32 cellular contexts compared by ENCODE assay signal in the genomic region with DNA sequence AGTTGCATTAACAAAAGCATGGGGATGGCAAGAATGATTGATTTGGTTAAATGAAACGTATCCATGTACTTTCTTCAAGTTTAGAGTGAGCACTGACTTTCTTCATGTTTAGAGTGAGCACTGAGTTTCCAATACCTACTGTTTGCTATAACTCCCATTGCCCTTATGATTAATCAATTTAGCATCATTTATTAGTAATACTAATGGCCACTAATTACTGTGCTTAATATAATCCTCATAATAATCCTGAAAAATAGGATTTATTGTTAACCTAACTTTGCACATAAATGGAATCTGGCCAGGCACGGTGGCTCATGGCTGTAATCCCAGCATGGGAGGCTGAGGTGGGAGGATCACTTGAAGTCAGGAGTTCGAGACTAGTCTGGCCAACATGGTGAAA. TPM values are rescaled to one million over a fixed set of nuclear protein-coding genes. Genes with fewer than 3 reads are reported as not detected.
"Had no signal": no experiment of that assay in that cellular context is flagged by ENCODE, and none has a peak within 500 bp of the region (broad histone marks: within the 10 kb centered on the region; RNA-seq: fewer than 3 reads in every experiment).

No MANE protein-coding gene starts in this region.

- H3K4me3 ChIP-seq: ascending aorta, cardiac muscle cell, SJCRH30, SK-N-MC had no signal

- H3K9me3 ChIP-seq: ascending aorta, SJCRH30 had no signal

- DNase-seq: activated CD4-positive, alpha-beta memory T cell treated with anti-CD3 and anti-CD28 coated beads, Interleukin-2, amount 10 ng/mL, durations not matched to agents 7 days and 5 days; activated CD4-positive, alpha-beta T cell treated with anti-CD3 and anti-CD28 coated beads for 1 hour; activated CD4-positive, alpha-beta T cell treated with anti-CD3 and anti-CD28 coated beads for 48 hours; activated CD4-positive, CD25-positive, alpha-beta regulatory T cell; activated CD8-positive, alpha-beta memory T cell treated with anti-CD3 and anti-CD28 coated beads for 24 hours; activated CD8-positive, alpha-beta memory T cell treated with anti-CD3 and anti-CD28 coated beads, Interleukin-2, amount 10 ng/mL, durations not matched to agents 7 days and 5 days; activated effector memory CD4-positive, alpha-beta T cell treated with anti-CD3 and anti-CD28 coated beads, Interleukin-2, amount 50 U/mL, for 16 hours; activated naive CD4-positive, alpha-beta T cell; activated naive CD4-positive, alpha-beta T cell treated with anti-CD3 and anti-CD28 coated beads, Interleukin-2, amount 50 U/mL, for 16 hours; activated naive CD8-positive, alpha-beta T cell treated with anti-CD3 and anti-CD28 coated beads for 36 hours; activated T-cell treated with anti-CD3 and anti-CD28 coated beads, Interleukin-2, amount 50 U/mL, for 1 hour; activated T-cell treated with anti-CD3 and anti-CD28 coated beads, Interleukin-2, amount 50 U/mL, for 72 hours; amygdala; Karpas-422; NCI-H1048; NCI-H1105 treated with DMSO at 0.1 percent for 48 hours; NCI-H1436; NCI-H1694; NCI-H1930; NCI-H2081 treated with DMSO at 0.1 percent for 48 hours; NCI-H226; NCI-H524 treated with DMSO at 0.1 percent for 48 hours; SHP77; SJCRH30; T1000; WERI-Rb-1 had no signal

- ATAC-seq: activated CD8-positive, alpha-beta memory T cell treated with anti-CD3 and anti-CD28 coated beads, Interleukin-2, amount 10 ng/mL, durations not matched to agents 7 days and 5 days; activated T-cell treated with anti-CD3 and anti-CD28 coated beads, Interleukin-2, amount 50 U/mL, for 72 hours; activated T-helper 17 cell treated with anti-CD3 and anti-CD28 coated beads, Interleukin-2, amount 50 U/mL, for 72 hours; Panc1 had no signal

- H3K27me3 ChIP-seq: ascending aorta, cardiac muscle cell, SJCRH30 had no signal

- H3K27ac ChIP-seq: ascending aorta, cardiac muscle cell, SJCRH30, SK-N-MC, WERI-Rb-1 had no signal

- H3K4me1 ChIP-seq: ascending aorta, SJCRH30 had no signal

RNA-seq across cellular contexts. Expression of a gene that starts 22.1 kb away (rescaled TPM):
- total RNA-seq: RPMI7951 had no signal
- polyA plus RNA-seq: cardiac muscle cell had no signal
